8 cellular contexts compared by ENCODE assay signal in genomic region chr9:125374443-125375309, GRCh38.
DNase-seq lines count a peak whose midpoint lies in the region; ATAC-seq and TF ChIP-seq lines count a peak whose summit lies in the region.

No MANE protein-coding gene starts in this region.

- TF ChIP-seq RAD21 in HCT116 (IDR thresholded peaks at IDR 0.05; ENCODE audit: low read depth) = peak; percentile 98

- intact Hi-C loops in HCT116 (cut with micrococcal nuclease) (loop anchor here (1.0 to 2.0 kb wide), 4 partner anchors 118 to 600 kb away; partner anchors contain the start of genes SCAI and WDR38), colonic mucosa (cut with DNase I) (loop anchor here (5.0 kb wide), 1 partner anchor 602 kb away; the partner anchor contains the start of gene NR6A1), left lung (cut with DNase I) (no loop called here)

- no peaks in the 10 kb centered on the region for H4K20me1 ChIP-seq in HCT116 (ENCODE audit: insufficient read depth)

- peak; percentile 95 for ATAC-seq in HCT116
- peak; percentile 97 for ATAC-seq in left lung
- no peak for ATAC-seq in GM21528 (IDR thresholded peaks at IDR 0.05; ENCODE audit: low FRiP score, unreplicated experiment)

- no peaks in the 10 kb centered on the region for H3K9me3 ChIP-seq in HCT116 (ENCODE audit: control insufficient read depth in 1 of 2, insufficient read depth in 1 of 2, low read depth in 1 of 2, low read length in 2 of 2)
- no peaks in the 10 kb centered on the region for H3K9me3 ChIP-seq in colonic mucosa
- H3K9me3 ChIP-seq in left lung = no peaks in the 10 kb centered on the region

- no peaks in the 10 kb centered on the region for H3K9me2 ChIP-seq in HCT116 (ENCODE audit: insufficient read depth)

- peaks cover 0 to 8% of the 10 kb centered on the region in 2 experiments; a peak in 1 of 4 replicates for H3K4me1 ChIP-seq in HCT116 (ENCODE audit: control insufficient read depth in 1 of 2, insufficient read depth in 2 of 2, low read length in 2 of 2)
- no peaks in the 10 kb centered on the region for H3K4me1 ChIP-seq in colonic mucosa
- H3K4me1 ChIP-seq in left lung = peaks cover 6 to 12% of the 10 kb centered on the region in 2 donors

- H3K79me2 ChIP-seq in HCT116 (ENCODE audit: insufficient read depth, low read length) = no peaks in the 10 kb centered on the region

- no peak for TF ChIP-seq POLR2A in HCT116 (IDR thresholded peaks at IDR 0.05; ENCODE audit: borderline replicate concordance, extremely low read depth, insufficient read depth, insufficient read length)

- DNase-seq in COLO668 (lab: John Stamatoyannopoulos, UW; ENCODE audit: unreplicated experiment) (peak; percentile 67), HCT116 (ENCODE audit: low read depth, low spot score) (peak; percentile 28), NCI-H345 (lab: John Stamatoyannopoulos, UW) (peak; percentile 83), colonic mucosa (peak; percentile 63), left lung (peak; percentile 70 to 87)
- peak; percentile 52 to 55 for DNase-seq in activated CD4-positive, alpha-beta T cell treated with anti-CD3 and anti-CD28 coated beads for 24 hours (ENCODE audit: low read depth in 2 of 2)
- peak; percentile 43 for DNase-seq in stimulated activated CD4-positive, alpha-beta T cell treated with anti-CD3 and anti-CD28 coated beads, Interleukin-2, amount 100 ng/mL, for 4 hours (ENCODE audit: low read depth)

- no peak overlapping the region for H3K9ac ChIP-seq in HCT116 (ENCODE audit: low read length)
- peak overlapping the region in 1 of 2 donors; percentile 60 for H3K9ac ChIP-seq in colonic mucosa (ENCODE audit: low read depth in 2 of 2, low read length in 2 of 2)

- CTCF ChIA-PET in HCT116 (lab: Charles Lee) = no interaction called here

- RAD21 ChIA-PET in HCT116 (lab: Charles Lee; ENCODE audit: low non-redundant PET in 1 of 2, low total read pairs in 2 of 2, uncharacterized antibody in 2 of 2, unreplicated experiment in 2 of 2) = no interaction called here

- peak overlapping the region; percentile 25; the same call in 1 of the 2 replicates for H3K4me2 ChIP-seq in HCT116 (ENCODE audit: low read length)

- H3K4me3 ChIP-seq in HCT116 (replicated peaks in 1 of 2; ENCODE audit: low read depth in 1 of 2, low read length in 2 of 2) (no peak overlapping the region), colonic mucosa (peak overlapping the region; percentile 10), left lung (peak overlapping the region in 1 of 2 donors; percentile 10)

- BruUV-seq in HCT116 (replicated peaks; lab: Mats Ljungman, UMichigan) = no TSS peak

- no peak overlapping the region for H2AFZ ChIP-seq in HCT116 (ENCODE audit: low read depth, low read length, poor library complexity, severe bottlenecking)

- TF ChIP-seq CTCF in HCT116 (IDR thresholded peaks at IDR 0.05 in 2 of 3, conservative IDR thresholded peaks at IDR 0.05 in 1 of 3; ENCODE audit: borderline replicate concordance in 1 of 3, insufficient read depth in 1 of 3, low read depth in 2 of 3, low read length in 2 of 3) (peak; percentile 80 to 86 (median 81)), colonic mucosa (IDR thresholded peaks at IDR 0.05) (peak; percentile 75), left lung (IDR thresholded peaks at IDR 0.05) (peak; percentile 56 to 75)

- POLR2A ChIA-PET in HCT116 (lab: Charles Lee) = no interaction called here

- H3K36me3 ChIP-seq in HCT116 (ENCODE audit: control insufficient read depth in 1 of 2, insufficient read depth in 2 of 2, low read length in 2 of 2) (no peaks in the 10 kb centered on the region), colonic mucosa (no peaks in the 10 kb centered on the region), left lung (no peaks in the 10 kb centered on the region)

- no peaks in the 10 kb centered on the region for H3K27me3 ChIP-seq in HCT116 (ENCODE audit: insufficient read depth, low read length)
- no peaks in the 10 kb centered on the region for H3K27me3 ChIP-seq in colonic mucosa
- peaks cover 0 to 19% of the 10 kb centered on the region in 2 donors for H3K27me3 ChIP-seq in left lung

- H3K27ac ChIP-seq in HCT116 (ENCODE audit: low read depth, low read length) = no peak overlapping the region
- no peak overlapping the region for H3K27ac ChIP-seq in colonic mucosa
- no peak overlapping the region for H3K27ac ChIP-seq in left lung

TF ChIP-seq in HCT116, 20 proteins besides CTCF, POLR2A, EP300 and RAD21:
- no peak for TF ChIP-seq EGR1 (IDR thresholded peaks at IDR 0.05; ENCODE audit: low read depth)
- no peak for TF ChIP-seq YY1 (IDR thresholded peaks at IDR 0.05; ENCODE audit: extremely low read depth, insufficient replicate concordance, low read depth, low read length)
- no peak for TF ChIP-seq SP1 (IDR thresholded peaks at IDR 0.05; ENCODE audit: low read depth)
- TF ChIP-seq SRF (IDR thresholded peaks at IDR 0.05; ENCODE audit: low read depth) = no peak
- TF ChIP-seq ZBTB33 (IDR thresholded peaks at IDR 0.05; ENCODE audit: extremely low read depth, insufficient replicate concordance, low read length) = no peak

Comparison
In these comparisons a context has a peak if more than half of its experiments do, and no peak if none do; other contexts are left out.
1. DNase-seq: peak in every context shown above with its lines; median percentile 83 in NCI-H345; 78 in left lung; 67 in COLO668; 63 in colonic mucosa; 54 in activated CD4-positive, alpha-beta T cell treated with anti-CD3 and anti-CD28 coated beads for 24 hours; 43 in stimulated activated CD4-positive, alpha-beta T cell treated with anti-CD3 and anti-CD28 coated beads, Interleukin-2, amount 100 ng/mL, for 4 hours; 28 in HCT116.
2. intact Hi-C loops: an anchor here in HCT116 (1.0 to 2.0 kb wide) and colonic mucosa (5.0 kb wide); none called in left lung.